ENCODE assay signal across 1 cellular context in the genomic region with DNA sequence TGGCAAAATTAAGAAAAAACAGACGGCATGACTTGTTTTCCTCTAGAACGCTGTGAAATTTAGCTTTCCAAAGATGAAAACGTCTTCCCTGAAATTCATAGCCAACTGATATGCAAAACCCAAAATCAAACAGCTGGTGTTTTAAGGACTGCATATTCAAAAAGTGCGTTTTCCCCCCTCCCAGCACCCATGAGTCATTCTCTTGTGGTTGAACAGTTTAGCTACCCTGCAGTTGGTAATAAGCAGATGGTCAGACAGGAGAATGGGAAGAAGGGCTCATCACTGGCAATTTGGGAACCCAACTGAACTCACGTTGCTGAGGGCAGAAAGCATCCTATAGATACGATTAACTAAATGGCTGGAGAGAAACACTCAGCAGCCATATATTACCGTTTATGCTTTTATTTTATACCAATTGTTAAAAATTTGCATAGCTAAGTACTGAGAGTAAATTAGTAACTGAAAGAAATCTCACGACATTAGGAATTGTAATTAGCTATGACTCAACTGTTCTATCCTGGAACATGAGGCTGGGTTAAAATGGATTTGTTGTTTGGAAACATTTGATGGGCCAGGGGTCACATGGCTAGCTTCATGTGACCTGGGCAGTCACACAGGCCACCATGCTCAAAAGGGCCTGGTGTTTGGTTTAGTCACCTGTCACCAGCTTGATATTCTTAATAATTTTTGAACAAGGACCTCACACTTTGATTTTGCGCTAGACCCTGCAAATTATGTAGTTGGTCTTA.
A peak's percentile ranks its signal among the peaks of the same experiment; 100 is the strongest.
TF ChIP-seq lines count a peak whose summit lies in the region.

No MANE protein-coding gene starts in this region.

TF ChIP-seq in SK-N-SH treated with all-trans-retinoic acid at 6 μM for 48 hours, 23 proteins besides CTCF, POLR2A, EP300 and RAD21 (continued from another document):
- no peak for TF ChIP-seq TSHZ2 (CRISPR knock-in tag; IDR thresholded peaks at IDR 0.05)
- TF ChIP-seq ISL1 (CRISPR knock-in tag; IDR thresholded peaks at IDR 0.05): peak; percentile 76
- no peak for TF ChIP-seq ZNF70 (CRISPR knock-in tag; IDR thresholded peaks at IDR 0.05)
